8 cellular contexts compared by ENCODE assay signal in genomic region chr7:74206589-74207120, GRCh38. TPM values are rescaled to one million over a fixed set of nuclear protein-coding genes. Genes with fewer than 3 reads are reported as not detected.
A peak's percentile ranks its signal among the peaks of the same experiment; 100 is the strongest.
DNase-seq lines count a peak whose midpoint lies in the region; ATAC-seq and TF ChIP-seq lines count a peak whose summit lies in the region.

No MANE protein-coding gene starts in this region.

- no peaks in the 10 kb centered on the region for H3K79me2 ChIP-seq in H9 (ENCODE audit: insufficient read depth, low read length)

- H2BK5ac ChIP-seq in H9 (ENCODE audit: insufficient read length, low read length): no peak overlapping the region

- H3K23ac ChIP-seq in H9 (ENCODE audit: insufficient read length, low read depth, low read length): no peak overlapping the region

- no peak overlapping the region for H2AK5ac ChIP-seq in H9 (ENCODE audit: insufficient read length, low read length)

- H4K8ac ChIP-seq in H9 (replicated peaks; ENCODE audit: insufficient read length, low read depth, low read length): no peak overlapping the region

- no peak overlapping the region for H3K18ac ChIP-seq in H9 (ENCODE audit: insufficient read length, low read depth, low read length)

- no peak overlapping the region for H3K14ac ChIP-seq in H9 (ENCODE audit: insufficient read depth, low read length)

- H3K27me3 Mint-ChIP-seq in CD8-positive, alpha-beta T cell (ENCODE audit: low read depth): peaks cover 3% of the 10 kb centered on the region
- no peaks in the 10 kb centered on the region; the same call in none of the 2 replicates for H3K27me3 Mint-ChIP-seq in H9 (ENCODE audit: low read depth)

- peak; percentile 99 for TF ChIP-seq CTCF in CD8-positive, alpha-beta T cell (IDR thresholded peaks at IDR 0.05)
- TF ChIP-seq CTCF in H9 (conservative IDR thresholded peaks at IDR 0.05) (peak; percentile 99), coronary artery (IDR thresholded peaks at IDR 0.05) (peak; percentile 95), liver (IDR thresholded peaks at IDR 0.05; ENCODE audit: low read depth, low read length, missing input control) (peak; percentile 93)

- no peak overlapping the region for H2BK15ac ChIP-seq in H9 (ENCODE audit: low read depth, low read length)

- peak; percentile 57 to 89 (median 76) for DNase-seq in CD8-positive, alpha-beta T cell
- DNase-seq in H9 (peak; percentile 94), NCI-H345 (lab: John Stamatoyannopoulos, UW) (peak; percentile 71), coronary artery (ENCODE audit: low spot score) (peak; percentile 85)
- peak; percentile 79 for DNase-seq in activated CD4-positive, alpha-beta T cell treated with anti-CD3 and anti-CD28 coated beads, Interleukin-2, amount 50 U/mL, for 1 hour
- DNase-seq in stimulated activated CD4-positive, alpha-beta T cell treated with anti-CD3 and anti-CD28 coated beads, Interleukin-4, amount 100 ng/mL, for 4 hours: peak; percentile 59 to 80

- no peaks in the 10 kb centered on the region for H3K79me1 ChIP-seq in H9 (ENCODE audit: insufficient read depth, low read depth, low read length, poor library complexity, severe bottlenecking)

- peak; percentile 96 to 99 for TF ChIP-seq RAD21 in liver (IDR thresholded peaks at IDR 0.05)

- H2BK12ac ChIP-seq in H9 (ENCODE audit: insufficient read length, low read depth, low read length): no peak overlapping the region

- CTCF ChIA-PET in CD8-positive, alpha-beta T cell (lab: Charles Lee): interaction anchor here (0.6 to 8.7 kb wide), 38 partner anchors 8 to 488 kb away, joined by 3 to 147 read pairs (median 4); partner anchors contain the start of gene CLIP2

- H2BK120ac ChIP-seq in H9 (ENCODE audit: low read depth, low read length, poor library complexity, severe bottlenecking): no peak overlapping the region

- H3K27ac ChIP-seq in CD8-positive, alpha-beta T cell (ENCODE audit: low read depth, low read length): no peak overlapping the region
- H3K27ac ChIP-seq in H9 (ENCODE audit: insufficient read length, low read depth, low read length): no peak overlapping the region
- no peak overlapping the region for H3K27ac ChIP-seq in coronary artery
- no peak overlapping the region for H3K27ac ChIP-seq in liver (ENCODE audit: low read depth in 1 of 2, low read length in 2 of 2)

- H3K27ac Mint-ChIP-seq in CD8-positive, alpha-beta T cell: no peak overlapping the region
- no peak overlapping the region for H3K27ac Mint-ChIP-seq in H9

- no peak overlapping the region for H3T11ph ChIP-seq in H9 (ENCODE audit: low read length)

- H4K91ac ChIP-seq in H9 (ENCODE audit: insufficient read length, low read depth, low read length): no peak overlapping the region

- peaks cover 3% of the 10 kb centered on the region for H4K20me1 ChIP-seq in H9 (ENCODE audit: control insufficient read depth, insufficient read depth, insufficient read length)

- H3K56ac ChIP-seq in H9 (ENCODE audit: insufficient read length, low read depth, low read length): no peak overlapping the region

- WGBS in H9 (ENCODE audit: extremely low coverage, insufficient read length, low lambda C conversion rate): no CpG with 5 or more reads among the region's 23 CpGs
- WGBS in liver: 17% methylated on average over 23 of the region's 23 CpGs

- no peak overlapping the region for H3K4ac ChIP-seq in H9 (ENCODE audit: low read depth, low read length)

- H3K4me2 ChIP-seq in H9 (ENCODE audit: insufficient read depth, insufficient read length, low read length): no peak overlapping the region

- H3K23me2 ChIP-seq in H9 (ENCODE audit: insufficient read length, low read depth, low read length, poor library complexity, severe bottlenecking): peaks cover 2% of the 10 kb centered on the region

- no peak overlapping the region for H2BK20ac ChIP-seq in H9 (ENCODE audit: low read depth, low read length, poor library complexity, severe bottlenecking)

- no peaks in the 10 kb centered on the region for H3K9me3 ChIP-seq in CD8-positive, alpha-beta T cell (ENCODE audit: low read length)
- H3K9me3 ChIP-seq in H9 (ENCODE audit: control insufficient read depth, low read depth, low read length): no peaks in the 10 kb centered on the region
- no peaks in the 10 kb centered on the region for H3K9me3 ChIP-seq in liver (ENCODE audit: control insufficient read depth in 4 of 4, low read length in 3 of 4)

- POLR2A ChIA-PET in CD8-positive, alpha-beta T cell (lab: Charles Lee): no interaction called here

- no peak overlapping the region for H2AFZ ChIP-seq in H9 (ENCODE audit: low read length)

- no peak overlapping the region for H3K4me3 Mint-ChIP-seq in CD8-positive, alpha-beta T cell
- H3K4me3 Mint-ChIP-seq in H9: no peak overlapping the region

- no peaks in the 10 kb centered on the region for H3K27me3 ChIP-seq in CD8-positive, alpha-beta T cell (ENCODE audit: insufficient read depth, low read length)
- H3K27me3 ChIP-seq in H9 (ENCODE audit: insufficient read depth, low read length) (no peaks in the 10 kb centered on the region), liver (ENCODE audit: control insufficient read depth in 4 of 4, insufficient read depth in 4 of 4, low read length in 3 of 4) (no peaks in the 10 kb centered on the region)

- H3K36me3 ChIP-seq in CD8-positive, alpha-beta T cell (ENCODE audit: insufficient read depth, low read length): no peaks in the 10 kb centered on the region
- no peaks in the 10 kb centered on the region for H3K36me3 ChIP-seq in liver (ENCODE audit: control insufficient read depth in 4 of 4, insufficient read depth in 3 of 4, low read depth in 1 of 4, low read length in 3 of 4)

- peaks cover 22% of the 10 kb centered on the region for H3K4me1 Mint-ChIP-seq in CD8-positive, alpha-beta T cell (ENCODE audit: low read depth)
- no peaks in the 10 kb centered on the region for H3K4me1 Mint-ChIP-seq in H9

- intact Hi-C loops in CD8-positive, alpha-beta T cell (cut with DNase I, micrococcal nuclease): loop anchor here (1.0 to 10.0 kb wide), 5 partner anchors 46 to 195 kb away; partner anchors contain the start of gene RFC2 (in 2 of the 2)

- peak overlapping the region; percentile 54 for H3K4me3 ChIP-seq in CD8-positive, alpha-beta T cell (ENCODE audit: low read depth, low read length)
- H3K4me3 ChIP-seq in coronary artery (peak overlapping the region; percentile 63), liver (ENCODE audit: low read depth in 1 of 3, low read length in 3 of 3) (no peak overlapping the region)

- H4K5ac ChIP-seq in H9 (ENCODE audit: insufficient read length, low read depth, low read length): no peak overlapping the region

- no peaks in the 10 kb centered on the region for H3K36me3 Mint-ChIP-seq in CD8-positive, alpha-beta T cell
- 0 out of 7 replicates have a peak, but pooled peaks cover 0 to 3% (median 0%) of the 10 kb centered on the region in 3 experiments for H3K36me3 Mint-ChIP-seq in H9 (ENCODE audit: insufficient read depth in 1 of 3, low read depth in 3 of 3)

- ATAC-seq in CD8-positive, alpha-beta T cell: peak; percentile 86
- no peak for ATAC-seq in HG03432 (IDR thresholded peaks at IDR 0.05; ENCODE audit: unreplicated experiment)

- H3K9me3 Mint-ChIP-seq in CD8-positive, alpha-beta T cell: no peaks in the 10 kb centered on the region
- no peaks in the 10 kb centered on the region for H3K9me3 Mint-ChIP-seq in H9

- peaks cover 20% of the 10 kb centered on the region for H3K4me1 ChIP-seq in CD8-positive, alpha-beta T cell (ENCODE audit: insufficient read depth, low read length)
- H3K4me1 ChIP-seq in H9 (ENCODE audit: insufficient read depth, low read length) (no peaks in the 10 kb centered on the region), liver (ENCODE audit: control insufficient read depth in 4 of 4, insufficient read depth in 4 of 4, low read length in 3 of 4) (peaks cover 0 to 8% (median 0%) of the 10 kb centered on the region in 4 donors)

- no peak overlapping the region for H3K9ac ChIP-seq in H9 (ENCODE audit: extremely low read depth, insufficient read length, low read length)
- no peak overlapping the region for H3K9ac ChIP-seq in liver (ENCODE audit: low read depth in 1 of 2, low read length in 2 of 2)

TF ChIP-seq in liver, 16 proteins besides CTCF, POLR2A, EP300 and RAD21:
- TF ChIP-seq RXRA (IDR thresholded peaks at IDR 0.05) (peak in 1 of 2 donors; percentile 19), NR2F2 (IDR thresholded peaks at IDR 0.05) (no peak)

RNA-seq across cellular contexts. Expression of gene LAT2, which starts 3.2 kb away (rescaled TPM):
- total RNA-seq in CD8-positive, alpha-beta T cell: 1 to 10 TPM; 1.3 to 1.4 TPM
- 0.50 and 0.66 TPM in 2 replicates for total RNA-seq in H9 (2021)
- total RNA-seq in liver: 1 to 10 TPM; 7.2 to 8.3 TPM
- 1 to 10 TPM; 4.8 to 5.3 TPM for polyA plus RNA-seq in liver

RNA-seq across cellular contexts. Expression of gene EIF4H, which starts 32.5 kb away (rescaled TPM):
- 100 to 1,000 TPM; 330 to 357 TPM for total RNA-seq in CD8-positive, alpha-beta T cell
- total RNA-seq in H9 (2021) (363 and 367 TPM in 2 replicates), liver (100 to 1,000 TPM; 165 to 166 TPM)
- 100 to 1,000 TPM in 1 of 2 donors, 10 to 100 TPM in 1; 81.6 to 139 TPM for polyA plus RNA-seq in liver

RNA-seq across cellular contexts. Expression of gene RFC2, which starts 47.5 kb away (rescaled TPM):
- total RNA-seq in CD8-positive, alpha-beta T cell: 10 to 100 TPM in 1 of 2 experiments, 1 to 10 TPM in 1; 8.8 to 10.7 TPM
- total RNA-seq in H9 (2021) (73.6 and 76.6 TPM in 2 replicates), liver (10 to 100 TPM; 12.8 to 23.8 TPM)
- 10 to 100 TPM; 14.1 to 15.6 TPM for polyA plus RNA-seq in liver

Comparison
In these comparisons a context has a peak if more than half of its experiments do, and no peak if none do; other contexts are left out.
1. H3K4me3 ChIP-seq: peak in CD8-positive, alpha-beta T cell (single experiment) and coronary artery (single experiment); none in liver (0 of 3).
2. Peak in every context shown above with its lines, with median percentiles within 50 percentile points of each other: DNase-seq and CTCF ChIP-seq.